ENCODE assay signal across 9 cellular contexts in genomic region chr18:31102020-31102684, GRCh38. TPM values are rescaled to one million over a fixed set of nuclear protein-coding genes. Genes with fewer than 3 reads are reported as not detected.
DNase-seq lines count a peak whose midpoint lies in the region; ATAC-seq and TF ChIP-seq lines count a peak whose summit lies in the region.
"Had no signal": no experiment of that assay in that cellular context is flagged by ENCODE, and none has a peak within 500 bp of the region (broad histone marks: within the 10 kb centered on the region; RNA-seq: fewer than 3 reads in every experiment).

Gene DSC2, minus strand, starts transcription at chr18:31102421. Its CDS starts 450 bp downstream, at chr18:31101971.

- peak within 1 kb of the TSS; percentile 54 for H2AFZ ChIP-seq in hepatocyte

- no peaks in the 10 kb centered on the region for H3K9me3 ChIP-seq in hepatocyte (ENCODE audit: low read depth)

- no peaks in the 10 kb centered on the region for H4K20me1 ChIP-seq in hepatocyte (ENCODE audit: insufficient read depth, poor library complexity, severe bottlenecking)

- peak; percentile 33 for ATAC-seq in GM18868 (IDR thresholded peaks at IDR 0.05; ENCODE audit: unreplicated experiment)
- ATAC-seq in GM19467 (IDR thresholded peaks at IDR 0.05; ENCODE audit: unreplicated experiment) = no peak

- H3K4me2 ChIP-seq in hepatocyte = peak within 1 kb of the TSS; percentile 80

- no peaks in the 10 kb centered on the region for H3K36me3 ChIP-seq in hepatocyte (replicated peaks; ENCODE audit: insufficient read depth, low read depth)

- H3K9me2 ChIP-seq in hepatocyte (replicated peaks; ENCODE audit: insufficient read depth) = no peaks in the 10 kb centered on the region

- H3K4me1 ChIP-seq in hepatocyte (ENCODE audit: insufficient read depth) = peaks cover 3% of the 10 kb centered on the region

- H3K27ac ChIP-seq in VCaP (peak within 1 kb of the TSS; percentile 98), hepatocyte (peak within 1 kb of the TSS; percentile 99)

- peak within 1 kb of the TSS; percentile 84 for H3K4me3 ChIP-seq in hepatocyte

- H3K27me3 ChIP-seq in hepatocyte = no peaks in the 10 kb centered on the region

- TF ChIP-seq CTCF in VCaP (conservative IDR thresholded peaks at IDR 0.05) (0 out of 2 replicates have a peak, but pooled peaks have one; percentile 10), hepatocyte (IDR thresholded peaks at IDR 0.05; ENCODE audit: poor library complexity) (no peak)

- DNase-seq in hepatocyte (ENCODE audit: low spot score) (peak; percentile 78), retina (peak; percentile 89), midbrain (lab: John Stamatoyannopoulos, UW) (no peak), RPMI8226 (no peak), OCI-M2 (lab: John Stamatoyannopoulos, UW; ENCODE audit: unreplicated experiment) (no peak)
- DNase-seq: activated CD4-positive, alpha-beta T cell treated with anti-CD3 and anti-CD28 coated beads, Interleukin-2, amount 50 U/mL, for 48 hours had no signal

- peaks cover 33% of the 10 kb centered on the region for H3K79me2 ChIP-seq in hepatocyte

- 2% methylated on average over 38 of the region's 44 CpGs for WGBS in hepatocyte (ENCODE audit: low lambda C conversion rate, missing lambda C conversion rate)

RNA-seq across cellular contexts. Expression of gene DSC2, which starts in this region (rescaled TPM):
- total RNA-seq in hepatocyte = 49.2 and 59.6 TPM in 2 replicates
- 24.3 and 28.7 TPM in 2 replicates for polyA plus RNA-seq in hepatocyte

Comparison
In these comparisons a context has a peak if more than half of its experiments do, and no peak if none do; other contexts are left out.
1. DNase-seq: peak in hepatocyte (single experiment) and retina (single experiment); none in midbrain (single experiment), RPMI8226 (single experiment) and OCI-M2 (single experiment).